ENCODE assay signal across 9 cellular contexts in the genomic region with DNA sequence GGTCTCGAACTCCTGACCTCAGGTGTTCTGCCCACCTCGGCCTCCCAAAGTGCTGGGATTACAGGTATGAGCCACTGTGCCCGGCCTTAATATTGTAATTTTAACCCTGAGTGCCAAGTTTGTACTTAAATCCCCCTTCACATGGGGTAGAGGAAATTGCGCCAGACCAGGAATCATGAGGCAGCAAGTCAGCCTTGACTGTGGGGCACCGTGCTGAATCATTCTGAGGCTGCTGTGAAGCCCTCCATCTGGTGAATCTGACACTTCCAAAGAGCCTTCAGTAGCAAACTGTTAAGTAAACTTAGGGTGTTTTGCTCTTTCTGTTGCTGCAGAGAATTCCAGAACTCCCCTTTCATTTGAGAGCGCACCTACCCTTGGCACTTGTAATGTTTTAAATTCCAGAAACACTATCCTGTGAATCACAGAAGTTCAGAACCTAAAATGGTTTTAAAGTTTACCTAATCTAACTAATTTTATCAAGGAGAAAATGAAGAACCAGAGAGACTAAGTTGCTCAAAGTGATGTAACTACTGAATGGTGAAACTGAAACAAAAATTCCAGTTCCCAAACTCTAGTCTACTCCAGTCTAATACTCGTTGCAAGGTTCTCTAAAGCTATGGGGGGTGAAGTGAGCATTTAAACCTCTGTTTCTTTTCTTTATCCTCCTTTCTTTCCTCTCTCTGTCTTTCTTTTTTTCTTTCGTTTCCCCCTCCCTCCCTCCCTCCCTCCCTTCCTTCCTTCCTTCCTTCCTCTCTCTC. TPM values are rescaled to one million over a fixed set of nuclear protein-coding genes. Genes with fewer than 3 reads are reported as not detected.
DNase-seq lines count a peak whose midpoint lies in the region; ATAC-seq and TF ChIP-seq lines count a peak whose summit lies in the region.
"Had no signal": no experiment of that assay in that cellular context is flagged by ENCODE, and none has a peak within 500 bp of the region (broad histone marks: within the 10 kb centered on the region; RNA-seq: fewer than 3 reads in every experiment).

No MANE protein-coding gene starts in this region.

- ATAC-seq in stimulated activated naive CD8-positive, alpha-beta T cell treated with anti-CD3 and anti-CD28 coated beads, Interleukin-15, Interleukin-2, amounts not matched to agents 100 U/mL and 50 U/mL, for 24 hours = no peak
- ATAC-seq in lung (ENCODE audit: insufficient read depth, low FRiP score) (peak; percentile 73), GM21717 (IDR thresholded peaks at IDR 0.05; ENCODE audit: unreplicated experiment) (no peak)

- intact Hi-C loops in mammary epithelial cell (cut with micrococcal nuclease) (no loop called here), posterior cingulate gyrus (cut with DNase I) (loop anchor here (10.0 kb wide), 1 partner anchor 178 kb away; the partner anchor contains the start of gene DDX47)

- no peaks in the 10 kb centered on the region for H3K27me3 ChIP-seq in mammary epithelial cell (ENCODE audit: insufficient read depth, low read length)
- H3K27me3 ChIP-seq in lung (ENCODE audit: control insufficient read depth, insufficient read depth) = no peaks in the 10 kb centered on the region

- no peak for TF ChIP-seq CTCF in mammary epithelial cell (conservative IDR thresholded peaks at IDR 0.05 in 1 of 2, IDR thresholded peaks at IDR 0.05 in 1 of 2; ENCODE audit: extremely low read depth in 1 of 2, insufficient read depth in 1 of 2, low read depth in 1 of 2, low read length in 2 of 2)
- TF ChIP-seq CTCF in lung (IDR thresholded peaks at IDR 0.05; ENCODE audit: control extremely low read depth, extremely low read depth) = no peak

- H3K27ac ChIP-seq in mammary epithelial cell (ENCODE audit: insufficient read depth, low read depth, low read length) (no peak overlapping the region), lung (ENCODE audit: low read depth in 1 of 2, low read length in 1 of 2) (peak overlapping the region in 1 of 2 donors; percentile 89)

- no peaks in the 10 kb centered on the region for H3K4me1 ChIP-seq in mammary epithelial cell (ENCODE audit: insufficient read depth, low read length)
- peaks cover 3 to 6% of the 10 kb centered on the region in 2 donors for H3K4me1 ChIP-seq in lung (ENCODE audit: control insufficient read depth in 2 of 2, insufficient read depth in 2 of 2, low read length in 2 of 2)

- H3K9me3 ChIP-seq in mammary epithelial cell (replicated peaks; ENCODE audit: insufficient read depth, low read length) = no peaks in the 10 kb centered on the region
- no peaks in the 10 kb centered on the region for H3K9me3 ChIP-seq in lung (ENCODE audit: control insufficient read depth in 2 of 2, insufficient read depth in 1 of 2, low read length in 1 of 2)

- H3K27me3 Mint-ChIP-seq in stimulated activated naive CD8-positive, alpha-beta T cell treated with anti-CD3 and anti-CD28 coated beads, Interleukin-15, Interleukin-2, amounts not matched to agents 100 ng/mL and 50 ng/mL, for 24 hours = no peaks in the 10 kb centered on the region

- peak overlapping the region; percentile 65 for H3K27ac Mint-ChIP-seq in stimulated activated naive CD8-positive, alpha-beta T cell treated with anti-CD3 and anti-CD28 coated beads, Interleukin-15, Interleukin-2, amounts not matched to agents 100 ng/mL and 50 ng/mL, for 24 hours

- H3K4me2 ChIP-seq in mammary epithelial cell (ENCODE audit: insufficient read depth, low read depth, low read length) = no peak overlapping the region

- no peak overlapping the region for H2AFZ ChIP-seq in mammary epithelial cell (ENCODE audit: low read depth, low read length)

- BruUV-seq in mammary epithelial cell (replicated peaks; lab: Mats Ljungman, UMichigan) = no TSS peak

- no peak overlapping the region for H3K9ac ChIP-seq in mammary epithelial cell (ENCODE audit: insufficient read depth, low read length)

- peaks cover 2% of the 10 kb centered on the region for H3K36me3 ChIP-seq in mammary epithelial cell (ENCODE audit: insufficient read depth, low read length)
- peaks cover 5 to 9% of the 10 kb centered on the region in 2 donors for H3K36me3 ChIP-seq in lung (ENCODE audit: control insufficient read depth in 2 of 2, insufficient read depth in 2 of 2, low read length in 2 of 2)

- peaks cover 13% of the 10 kb centered on the region for H3K4me1 Mint-ChIP-seq in stimulated activated naive CD8-positive, alpha-beta T cell treated with anti-CD3 and anti-CD28 coated beads, Interleukin-15, Interleukin-2, amounts not matched to agents 100 ng/mL and 50 ng/mL, for 24 hours (ENCODE audit: low read depth)

- H4K20me1 ChIP-seq in mammary epithelial cell (ENCODE audit: insufficient read depth, low read length) = no peaks in the 10 kb centered on the region

- peaks cover 13% of the 10 kb centered on the region for H3K79me2 ChIP-seq in mammary epithelial cell (ENCODE audit: insufficient read depth, low read length)

- CTCF ChIA-PET in mammary epithelial cell (lab: Charles Lee; ENCODE audit: low non-redundant PET) = no interaction called here

- H3K36me3 Mint-ChIP-seq in stimulated activated naive CD8-positive, alpha-beta T cell treated with anti-CD3 and anti-CD28 coated beads, Interleukin-15, Interleukin-2, amounts not matched to agents 100 ng/mL and 50 ng/mL, for 24 hours (ENCODE audit: low read depth) = peaks cover 5% of the 10 kb centered on the region

- H3K4me3 Mint-ChIP-seq in stimulated activated naive CD8-positive, alpha-beta T cell treated with anti-CD3 and anti-CD28 coated beads, Interleukin-15, Interleukin-2, amounts not matched to agents 100 ng/mL and 50 ng/mL, for 24 hours = no peak overlapping the region

- H3K9me3 Mint-ChIP-seq in stimulated activated naive CD8-positive, alpha-beta T cell treated with anti-CD3 and anti-CD28 coated beads, Interleukin-15, Interleukin-2, amounts not matched to agents 100 ng/mL and 50 ng/mL, for 24 hours = no peaks in the 10 kb centered on the region

- in situ Hi-C loops in mammary epithelial cell (cut with MboI; ENCODE audit: low sequenced_read_pairs in 2 of 2) = loop anchor here (10.0 to 25.0 kb wide), 2 partner anchors 155 to 222 kb away; no protein-coding TSS in a partner anchor

- dilution Hi-C loops in mammary epithelial cell (cut with HindIII; ENCODE audit: low sequenced_read_pairs) = no loop called here

- 100% methylated on average over 5 of the region's 8 CpGs for WGBS in mammary epithelial cell (ENCODE audit: low coverage, missing lambda C conversion rate)
- WGBS in lung, 2 donors = 18 to 35% methylated on average over 8 of the region's 8 CpGs

- H3K4me3 ChIP-seq in mammary epithelial cell (replicated peaks in 1 of 3; ENCODE audit: insufficient read depth in 1 of 3, low read depth in 2 of 3, low read length in 3 of 3) (no peak overlapping the region), lung (no peak overlapping the region)

- no peak for DNase-seq in stimulated activated naive CD8-positive, alpha-beta T cell treated with anti-CD3 and anti-CD28 coated beads, Interleukin-15, Interleukin-2, amounts not matched to agents 100 U/mL and 50 U/mL, for 24 hours
- DNase-seq in mammary epithelial cell (peak; percentile 20), lung (ENCODE audit: low spot score) (peak; percentile 59), posterior cingulate gyrus (no peak), NCI-H774 (lab: John Stamatoyannopoulos, UW) (no peak), NCI-H345 treated with DMSO at 0.1 percent for 48 hours (lab: John Stamatoyannopoulos, UW; ENCODE audit: unreplicated experiment) (no peak)
- DNase-seq: retina had no signal

RNA-seq across cellular contexts. Expression of gene HEBP1, which starts 7.5 kb away (rescaled TPM):
- total RNA-seq in mammary epithelial cell (10 to 100 TPM; 13.5 to 36.5 TPM), lung (10 to 100 TPM; 40.5 to 62.7 TPM)
- polyA plus RNA-seq in mammary epithelial cell (26.4 TPM), lung (10 to 100 TPM; 48.2 to 59.1 TPM)
- 41.7 TPM for polyA minus RNA-seq in mammary epithelial cell

RNA-seq across cellular contexts. Expression of gene GPRC5D, which starts 40.6 kb away (rescaled TPM):
- total RNA-seq in mammary epithelial cell = not detected
- not detected for polyA plus RNA-seq in mammary epithelial cell
- polyA minus RNA-seq in mammary epithelial cell = not detected
- not detected for total RNA-seq in lung
- under 1 TPM; 0.14 to 0.30 TPM for polyA plus RNA-seq in lung

RNA-seq across cellular contexts. Expression of gene FAM234B, which starts 51.6 kb away (rescaled TPM):
- 1 to 10 TPM; 8.3 to 9.5 TPM for total RNA-seq in mammary epithelial cell
- 5.1 TPM for polyA plus RNA-seq in mammary epithelial cell
- 17.0 TPM for polyA minus RNA-seq in mammary epithelial cell
- total RNA-seq in lung = 10 to 100 TPM in 1 of 2 donors, 1 to 10 TPM in 1; 9.0 to 10.4 TPM
- 1 to 10 TPM; 1.4 to 3.6 TPM for polyA plus RNA-seq in lung

Comparison
In these comparisons a context has a peak if more than half of its experiments do, and no peak if none do; other contexts are left out.
1. DNase-seq: peak in mammary epithelial cell (single experiment) and lung (single experiment); none in stimulated activated naive CD8-positive, alpha-beta T cell treated with anti-CD3 and anti-CD28 coated beads, Interleukin-15, Interleukin-2, amounts not matched to agents 100 U/mL and 50 U/mL, for 24 hours (single experiment), posterior cingulate gyrus (0 of 10), NCI-H774 (single experiment) and NCI-H345 treated with DMSO at 0.1 percent for 48 hours (single experiment).